ENCODE assay signal across 12 cellular contexts in the genomic region with DNA sequence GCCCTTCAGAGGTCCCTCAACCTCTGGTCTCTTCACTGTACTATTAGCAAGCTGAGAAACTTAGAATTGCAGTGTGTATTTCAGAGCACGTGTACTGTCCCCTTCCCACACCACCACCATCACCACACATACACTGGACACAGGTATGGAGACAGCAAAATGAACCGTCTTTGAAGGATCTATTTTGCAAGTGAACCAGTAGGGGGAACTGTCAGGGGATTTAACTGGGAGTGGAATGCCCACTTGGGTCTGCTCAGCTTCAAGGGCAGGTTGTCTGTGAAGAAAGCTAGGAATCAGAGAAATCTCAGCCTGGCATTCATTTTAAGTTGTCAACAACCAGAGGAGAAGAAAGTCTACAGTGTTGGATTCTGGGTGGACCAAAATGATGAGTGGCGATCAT.
DNase-seq lines count a peak whose midpoint lies in the region; ATAC-seq and TF ChIP-seq lines count a peak whose summit lies in the region.
"Had no signal": no experiment of that assay in that cellular context is flagged by ENCODE, and none has a peak within 500 bp of the region (broad histone marks: within the 10 kb centered on the region; RNA-seq: fewer than 3 reads in every experiment).

No MANE protein-coding gene starts in this region.

- peaks cover 16% of the 10 kb centered on the region for H3K4me1 ChIP-seq in body of pancreas
- H3K4me1 ChIP-seq in suprapubic skin: peaks cover 24% of the 10 kb centered on the region

- DNase-seq in GM12864 (ENCODE audit: low read depth) (no peak), HuH-7.5 (ENCODE audit: low spot score) (peak; percentile 11), body of pancreas (no peak), kidney tubule cell (ENCODE audit: low spot score) (peak; percentile 32), ecto neural progenitor cell (ENCODE audit: low spot score) (no peak), NCI-H1930 (lab: John Stamatoyannopoulos, UW) (no peak), COLO668 (lab: John Stamatoyannopoulos, UW; ENCODE audit: unreplicated experiment) (no peak), suprapubic skin (ENCODE audit: low spot score in 2 of 2) (no peak)
- DNase-seq: activated naive CD4-positive, alpha-beta T cell treated with anti-CD3 and anti-CD28 coated beads for 36 hours; stimulated activated CD4-positive, alpha-beta T cell treated with anti-CD3 and anti-CD28 coated beads, Interleukin-4, amount 100 ng/mL, for 1 hour; tibial artery had no signal

- H3K27me3 ChIP-seq in body of pancreas: no peaks in the 10 kb centered on the region
- H3K27me3 ChIP-seq in suprapubic skin: no peaks in the 10 kb centered on the region
- H3K27me3 ChIP-seq: esophagus muscularis mucosa, tibial artery had no signal

- intact Hi-C loops in body of pancreas (cut with DNase I): no loop called here

- no peak for TF ChIP-seq EP300 in suprapubic skin (IDR thresholded peaks at IDR 0.05)

- TF ChIP-seq CTCF in GM12864 (IDR thresholded peaks at IDR 0.05; ENCODE audit: low read depth, low read length, missing control alignments) (peak; percentile 37), body of pancreas (IDR thresholded peaks at IDR 0.05) (peak in 4 of 7 experiments; percentile 21 to 32 (median 26)), suprapubic skin (IDR thresholded peaks at IDR 0.05) (no peak)

- H3K27ac ChIP-seq in body of pancreas (no peak overlapping the region), suprapubic skin (no peak overlapping the region)
- H3K27ac ChIP-seq: tibial artery had no signal

- WGBS in body of pancreas, 2 donors: 50 to 54% methylated on average over 3 of the region's 3 CpGs
- WGBS in suprapubic skin: 97% methylated on average over 3 of the region's 3 CpGs

- H3K36me3 ChIP-seq in body of pancreas (replicated peaks in 1 of 2; ENCODE audit: insufficient read depth in 1 of 2, low read depth in 2 of 2) (no peaks in the 10 kb centered on the region), suprapubic skin (no peaks in the 10 kb centered on the region)
- H3K36me3 ChIP-seq: esophagus muscularis mucosa, tibial artery had no signal

- H3K9me3 ChIP-seq in body of pancreas: no peaks in the 10 kb centered on the region
- no peaks in the 10 kb centered on the region for H3K9me3 ChIP-seq in suprapubic skin
- H3K9me3 ChIP-seq: esophagus muscularis mucosa, tibial artery had no signal

- TF ChIP-seq POLR2A in body of pancreas (IDR thresholded peaks at IDR 0.05) (no peak), suprapubic skin (IDR thresholded peaks at IDR 0.05) (no peak)

- ATAC-seq in body of pancreas: no peak

- H3K4me3 ChIP-seq in GM12864 (ENCODE audit: low read depth, low read length) (no peak overlapping the region), body of pancreas (no peak overlapping the region), suprapubic skin (no peak overlapping the region)
- H3K4me3 ChIP-seq: esophagus muscularis mucosa, tibial artery had no signal

Comparison
In these comparisons a context has a peak if more than half of its experiments do, and no peak if none do; other contexts are left out.
1. DNase-seq: peak in HuH-7.5 (single experiment) and kidney tubule cell (single experiment); none in GM12864 (single experiment), body of pancreas (0 of 4), ecto neural progenitor cell (single experiment), NCI-H1930 (0 of 2), COLO668 (single experiment) and suprapubic skin (0 of 2).
2. CTCF ChIP-seq: peak in GM12864 (single experiment) and body of pancreas (4 of 7); none in suprapubic skin (0 of 2).